ENCODE assay signal across 18 cellular contexts in genomic region chr5:1963358-1963757, GRCh38.
DNase-seq lines count a peak whose midpoint lies in the region; ATAC-seq and TF ChIP-seq lines count a peak whose summit lies in the region.
"Had no signal": no experiment of that assay in that cellular context is flagged by ENCODE, and none has a peak within 500 bp of the region (broad histone marks: within the 10 kb centered on the region; RNA-seq: fewer than 3 reads in every experiment).

No MANE protein-coding gene starts in this region.

- intact Hi-C loops in Caco-2 (cut with micrococcal nuclease; ENCODE audit: unreplicated experiment): no loop called here

- H3K9me3 Mint-ChIP-seq in Caco-2 (ENCODE audit: unreplicated experiment) (no peaks in the 10 kb centered on the region), endodermal cell (no peaks in the 10 kb centered on the region), osteocyte (ENCODE audit: unreplicated experiment) (peaks cover 5% of the 10 kb centered on the region)
- no peaks in the 10 kb centered on the region for H3K9me3 Mint-ChIP-seq in stimulated activated memory B cell treated with anti-CD40 and anti-IgM and Interleukin-4, amounts not matched to agents 10 μg/mL and 1 μg/mL and 100 μg/mL, for 72 hours
- H3K9me3 Mint-ChIP-seq: CD4-positive, alpha-beta memory T cell had no signal

- no peaks in the 10 kb centered on the region for H3K36me3 ChIP-seq in BLaER1 treated with 17β-estradiol and CSF1 and Interleukin-3, amounts not matched to agents 10 nM and 100 nM
- H3K36me3 ChIP-seq in Caco-2 (ENCODE audit: control insufficient read depth, insufficient read depth, low read length): no peaks in the 10 kb centered on the region
- no peaks in the 10 kb centered on the region for H3K36me3 ChIP-seq in endodermal cell (ENCODE audit: control insufficient read depth, insufficient read depth, low read length)

- POLR2A ChIA-PET in Caco-2 (lab: Charles Lee): no interaction called here

- H3K4me3 Mint-ChIP-seq in Caco-2 (ENCODE audit: unreplicated experiment) (no peak overlapping the region), endodermal cell (no peak overlapping the region), osteocyte (ENCODE audit: unreplicated experiment) (no peak overlapping the region)
- no peak overlapping the region for H3K4me3 Mint-ChIP-seq in stimulated activated memory B cell treated with anti-CD40 and anti-IgM and Interleukin-4, amounts not matched to agents 10 μg/mL and 1 μg/mL and 100 μg/mL, for 72 hours
- H3K4me3 Mint-ChIP-seq: CD4-positive, alpha-beta memory T cell had no signal

- H3K36me3 Mint-ChIP-seq in Caco-2 (ENCODE audit: insufficient read depth, unreplicated experiment): no peaks in the 10 kb centered on the region
- H3K36me3 Mint-ChIP-seq in endodermal cell (ENCODE audit: low read depth): no peaks in the 10 kb centered on the region
- H3K36me3 Mint-ChIP-seq in osteocyte (ENCODE audit: unreplicated experiment): no peaks in the 10 kb centered on the region
- H3K36me3 Mint-ChIP-seq in stimulated activated memory B cell treated with anti-CD40 and anti-IgM and Interleukin-4, amounts not matched to agents 10 μg/mL and 1 μg/mL and 100 μg/mL, for 72 hours: no peaks in the 10 kb centered on the region
- H3K36me3 Mint-ChIP-seq: CD4-positive, alpha-beta memory T cell had no signal

- H3K27me3 ChIP-seq in BLaER1 treated with 17β-estradiol and CSF1 and Interleukin-3, amounts not matched to agents 10 nM and 100 nM: peaks cover 0 to 26% (median 0%) of the 10 kb centered on the region in 11 experiments; a peak in 7 of 22 replicates
- H3K27me3 ChIP-seq in Caco-2 (replicated peaks; ENCODE audit: control insufficient read depth, insufficient read depth, low read length): no peaks in the 10 kb centered on the region
- H3K27me3 ChIP-seq in endodermal cell (ENCODE audit: control insufficient read depth, insufficient read depth, low read length, poor library complexity, severe bottlenecking): no peaks in the 10 kb centered on the region

- peaks cover 0 to 4% (median 0%) of the 10 kb centered on the region in 11 experiments; a peak in 1 of 22 replicates for H4K20me1 ChIP-seq in BLaER1 treated with 17β-estradiol and CSF1 and Interleukin-3, amounts not matched to agents 10 nM and 100 nM

- H3K4me1 ChIP-seq in BLaER1 treated with 17β-estradiol and CSF1 and Interleukin-3, amounts not matched to agents 10 nM and 100 nM: peaks cover 6 to 70% (median 54%) of the 10 kb centered on the region in 10 experiments; a peak in 19 of 20 replicates
- H3K4me1 ChIP-seq in Caco-2 (no peaks in the 10 kb centered on the region), endodermal cell (ENCODE audit: control insufficient read depth, insufficient read depth, low read length) (no peaks in the 10 kb centered on the region)

- peak overlapping the region in 7 of 11 experiments; percentile 69 to 94 (median 79); a peak in 12 of 22 replicates for H3K4me2 ChIP-seq in BLaER1 treated with 17β-estradiol and CSF1 and Interleukin-3, amounts not matched to agents 10 nM and 100 nM

- H3K4me1 Mint-ChIP-seq in Caco-2 (ENCODE audit: low read depth, unreplicated experiment) (no peaks in the 10 kb centered on the region), endodermal cell (peaks cover 7% of the 10 kb centered on the region), osteocyte (ENCODE audit: unreplicated experiment) (no peaks in the 10 kb centered on the region)
- no peaks in the 10 kb centered on the region for H3K4me1 Mint-ChIP-seq in stimulated activated memory B cell treated with anti-CD40 and anti-IgM and Interleukin-4, amounts not matched to agents 10 μg/mL and 1 μg/mL and 100 μg/mL, for 72 hours
- H3K4me1 Mint-ChIP-seq: CD4-positive, alpha-beta memory T cell had no signal

- ATAC-seq in stimulated activated memory B cell treated with anti-CD40 and anti-IgM and Interleukin-4, amounts not matched to agents 10 μg/mL and 1 μg/mL and 100 μg/mL, for 72 hours: no peak

- 89 to 93% methylated on average over 11 to 12 of the region's 12 CpGs for WGBS in endodermal cell (ENCODE audit: insufficient coverage in 1 of 2, insufficient read length in 1 of 2), 2 experiments

- DNase-seq in Caco-2: no peak
- peak; percentile 30 for DNase-seq in endodermal cell
- peak; percentile 64 for DNase-seq in osteocyte (ENCODE audit: extremely low spot score, unreplicated experiment)
- DNase-seq in T-helper 9 cell: no peak
- DNase-seq in activated CD4-positive, alpha-beta T cell treated with anti-CD3 and anti-CD28 coated beads for 1 hour: no peak
- DNase-seq: Calu3; CD4-positive, alpha-beta memory T cell; DMS153; Kasumi-1; MG63; NCI-H1417; NCI-H1694 treated with DMSO at 0.1 percent for 48 hours; NCI-H2081 treated with DMSO at 0.1 percent for 48 hours; NCI-H2171 treated with DMSO at 0.1 percent for 48 hours; NCI-H524 treated with DMSO at 0.1 percent for 48 hours; Right ventricle myocardium superior had no signal

- H3K4me3 ChIP-seq in BLaER1 treated with 17β-estradiol and CSF1 and Interleukin-3, amounts not matched to agents 10 nM and 100 nM: no peak overlapping the region
- H3K4me3 ChIP-seq in Caco-2 (ENCODE audit: low read depth, low read length) (no peak overlapping the region), endodermal cell (ENCODE audit: low read length) (no peak overlapping the region)
- H3K4me3 ChIP-seq: MG63 had no signal

- H3K9ac ChIP-seq in BLaER1 treated with 17β-estradiol and CSF1 and Interleukin-3, amounts not matched to agents 10 nM and 100 nM: no peak overlapping the region
- no peak overlapping the region for H3K9ac ChIP-seq in endodermal cell (ENCODE audit: extremely low read depth, low read length, poor library complexity, severe bottlenecking)

- CTCF ChIA-PET in Caco-2 (lab: Charles Lee): no interaction called here

- no peaks in the 10 kb centered on the region for H3K9me3 ChIP-seq in BLaER1 treated with 17β-estradiol and CSF1 and Interleukin-3, amounts not matched to agents 10 nM and 100 nM (replicated peaks in 1 of 11)
- H3K9me3 ChIP-seq in Caco-2 (no peaks in the 10 kb centered on the region), endodermal cell (ENCODE audit: control insufficient read depth, low read length) (no peaks in the 10 kb centered on the region)
- H3K9me3 ChIP-seq: MG63 had no signal

- H3K27me3 Mint-ChIP-seq in Caco-2 (ENCODE audit: insufficient read depth, unreplicated experiment): peaks cover 4% of the 10 kb centered on the region
- H3K27me3 Mint-ChIP-seq in endodermal cell (ENCODE audit: insufficient read depth): peaks cover 3% of the 10 kb centered on the region
- no peaks in the 10 kb centered on the region for H3K27me3 Mint-ChIP-seq in osteocyte (ENCODE audit: unreplicated experiment)
- no peaks in the 10 kb centered on the region for H3K27me3 Mint-ChIP-seq in stimulated activated memory B cell treated with anti-CD40 and anti-IgM and Interleukin-4, amounts not matched to agents 10 μg/mL and 1 μg/mL and 100 μg/mL, for 72 hours

- H3K27ac ChIP-seq in BLaER1 treated with 17β-estradiol and CSF1 and Interleukin-3, amounts not matched to agents 10 nM and 100 nM: no peak overlapping the region
- no peak overlapping the region for H3K27ac ChIP-seq in endodermal cell (ENCODE audit: low read depth, low read length)

- no peak for TF ChIP-seq CTCF in Caco-2 (IDR thresholded peaks at IDR 0.05; ENCODE audit: insufficient read depth in 1 of 2, low read depth in 1 of 2, low read length in 1 of 2, severe bottlenecking in 1 of 2, unreplicated experiment in 1 of 2)
- no peak for TF ChIP-seq CTCF in endodermal cell (conservative IDR thresholded peaks at IDR 0.05)
- no peak for TF ChIP-seq CTCF in osteocyte (IDR thresholded peaks at IDR 0.05)

- BruUV-seq in Caco-2 (replicated peaks; lab: Mats Ljungman, UMichigan): no TSS peak

- H3K27ac Mint-ChIP-seq in Caco-2 (ENCODE audit: unreplicated experiment): peak overlapping the region; percentile 53
- H3K27ac Mint-ChIP-seq in endodermal cell: no peak overlapping the region
- no peak overlapping the region for H3K27ac Mint-ChIP-seq in osteocyte (ENCODE audit: unreplicated experiment)
- H3K27ac Mint-ChIP-seq in stimulated activated memory B cell treated with anti-CD40 and anti-IgM and Interleukin-4, amounts not matched to agents 10 μg/mL and 1 μg/mL and 100 μg/mL, for 72 hours: no peak overlapping the region
- H3K27ac Mint-ChIP-seq: CD4-positive, alpha-beta memory T cell had no signal

Comparison
In these comparisons a context has a peak if more than half of its experiments do, and no peak if none do; other contexts are left out.
1. DNase-seq: peak in endodermal cell (single experiment) and osteocyte (single experiment); none in Caco-2 (0 of 2), T-helper 9 cell (single experiment) and activated CD4-positive, alpha-beta T cell treated with anti-CD3 and anti-CD28 coated beads for 1 hour (single experiment).